ENCODE assay signal across 1 cellular context in genomic region chr4:25330335-25330734, GRCh38.
TF ChIP-seq lines count a peak whose summit lies in the region.

No MANE protein-coding gene starts in this region.

TF ChIP-seq in SK-N-SH, 30 proteins besides CTCF, POLR2A, EP300 and RAD21 (continued from another document):
- TF ChIP-seq ZBTB33 (IDR thresholded peaks at IDR 0.05; ENCODE audit: borderline replicate concordance, low read depth): no peak
- no peak for TF ChIP-seq NRF1 (IDR thresholded peaks at IDR 0.05; ENCODE audit: low read depth, low read length)
- no peak for TF ChIP-seq JUND (IDR thresholded peaks at IDR 0.05)
- no peak for TF ChIP-seq MXI1 (IDR thresholded peaks at IDR 0.05; ENCODE audit: low read depth, low read length)
